ENCODE assay signal across 19 cellular contexts in the genomic region with DNA sequence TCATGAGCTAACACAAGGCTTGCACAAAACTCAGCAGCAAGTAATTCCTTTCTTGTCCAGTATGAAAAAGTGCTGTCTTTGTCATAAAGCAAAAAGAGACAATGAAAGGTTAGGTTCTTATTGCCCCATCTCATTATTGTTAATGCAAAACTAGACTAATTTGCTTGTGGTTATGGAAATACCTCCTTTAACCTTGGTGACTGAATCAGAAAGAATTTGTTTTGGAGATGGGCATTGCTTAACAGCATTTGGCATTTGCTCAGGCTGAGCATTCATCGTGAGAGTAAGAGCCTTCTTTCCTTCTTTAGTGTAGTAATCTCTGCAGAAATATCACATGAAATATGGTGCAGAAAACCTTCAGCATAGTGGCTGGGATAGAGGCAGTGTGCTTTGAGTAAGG.
DNase-seq lines count a peak whose midpoint lies in the region; ATAC-seq and TF ChIP-seq lines count a peak whose summit lies in the region.
"Had no signal": no experiment of that assay in that cellular context is flagged by ENCODE, and none has a peak within 500 bp of the region (broad histone marks: within the 10 kb centered on the region; RNA-seq: fewer than 3 reads in every experiment).

No MANE protein-coding gene starts in this region.

- H3K27ac ChIP-seq in lung (ENCODE audit: low read depth in 1 of 2, low read length in 1 of 2), result no peak overlapping the region
- no peak overlapping the region for H3K27ac ChIP-seq in gastroesophageal sphincter
- H3K27ac ChIP-seq: thoracic aorta had no signal

- TF ChIP-seq CTCF in epithelial cell of esophagus (IDR thresholded peaks at IDR 0.05; ENCODE audit: insufficient read depth, low read depth, low read length, missing control alignments) (no peak), lung (IDR thresholded peaks at IDR 0.05; ENCODE audit: control extremely low read depth, extremely low read depth) (no peak), gastroesophageal sphincter (IDR thresholded peaks at IDR 0.05) (no peak), GM13977 (IDR thresholded peaks at IDR 0.05; ENCODE audit: extremely low read depth, insufficient read depth, missing control alignments) (no peak)

- DNase-seq in AG08396 (ENCODE audit: low spot score) (peak; percentile 4), MG63 (peak; percentile 8), epithelial cell of esophagus (ENCODE audit: low read depth) (peak; percentile 11), lung (ENCODE audit: low spot score) (no peak), GM13977 (ENCODE audit: low spot score) (no peak)
- no peak for DNase-seq in activated CD4-positive, alpha-beta T cell treated with anti-CD3 and anti-CD28 coated beads, Interleukin-2, amount 50 U/mL, for 48 hours
- DNase-seq: activated B cell treated with CpG ODN at 0.5 μM for 24 hours; activated CD8-positive, alpha-beta memory T cell treated with anti-CD3 and anti-CD28 coated beads, Interleukin-2, amount 50 U/mL, for 4 hours; activated naive CD4-positive, alpha-beta T cell treated with anti-CD3 and anti-CD28 coated beads, Interleukin-2, amount 10 ng/mL, durations not matched to agents 7 days and 5 days; AML-193; central memory CD4-positive, alpha-beta T cell; DMS 273 treated with DMSO at 0.1 percent for 48 hours; hippocampal formation; NCI-H2107; RPMI8226; stimulated activated CD4-positive, alpha-beta T cell treated with anti-CD3 and anti-CD28 coated beads, Interleukin-1b, Interleukin-23, amount 100 ng/mL, for 48 hours had no signal

- H3K27me3 ChIP-seq in MG63 (no peaks in the 10 kb centered on the region), lung (ENCODE audit: control insufficient read depth, insufficient read depth) (no peaks in the 10 kb centered on the region), gastroesophageal sphincter (no peaks in the 10 kb centered on the region)

- H3K4me1 ChIP-seq in lung (ENCODE audit: control insufficient read depth in 2 of 2, insufficient read depth in 2 of 2, low read length in 2 of 2) (no peaks in the 10 kb centered on the region), gastroesophageal sphincter (no peaks in the 10 kb centered on the region)

- no peak for TF ChIP-seq EP300 in gastroesophageal sphincter (IDR thresholded peaks at IDR 0.05)

- in situ Hi-C loops in GM13977 (cut with MboI; ENCODE audit: low pct_unique_long_range_greater_than_20kb, low sequenced_read_pairs, unreplicated experiment), result no loop called here

- WGBS in lung, 2 donors, result 52 to 76% methylated on average over 1 of the region's 1 CpG
- WGBS in gastroesophageal sphincter (ENCODE audit: low coverage in 1 of 2), 2 donors, result 20 to 40% methylated on average over 1 of the region's 1 CpG

- peak; percentile 77 for ATAC-seq in lung (ENCODE audit: insufficient read depth, low FRiP score)
- ATAC-seq in gastroesophageal sphincter, result no peak
- no peak for ATAC-seq in HG02938 (IDR thresholded peaks at IDR 0.05; ENCODE audit: unreplicated experiment)

- H3K9me3 ChIP-seq in MG63 (no peaks in the 10 kb centered on the region), lung (ENCODE audit: control insufficient read depth in 2 of 2, insufficient read depth in 1 of 2, low read length in 1 of 2) (peaks cover 0 to 2% of the 10 kb centered on the region in 2 donors), gastroesophageal sphincter (no peaks in the 10 kb centered on the region)
- H3K9me3 ChIP-seq: thoracic aorta had no signal

- TF ChIP-seq POLR2A in gastroesophageal sphincter (IDR thresholded peaks at IDR 0.05), result no peak

- H3K36me3 ChIP-seq in MG63, result no peaks in the 10 kb centered on the region
- H3K36me3 ChIP-seq in lung (ENCODE audit: control insufficient read depth in 2 of 2, insufficient read depth in 2 of 2, low read length in 2 of 2), result no peaks in the 10 kb centered on the region
- H3K36me3 ChIP-seq in gastroesophageal sphincter, result no peaks in the 10 kb centered on the region
- H3K36me3 ChIP-seq: thoracic aorta had no signal

- H3K4me3 ChIP-seq in MG63 (no peak overlapping the region), epithelial cell of esophagus (ENCODE audit: low read length) (no peak overlapping the region), lung (no peak overlapping the region), gastroesophageal sphincter (no peak overlapping the region)
- H3K4me3 ChIP-seq: thoracic aorta had no signal

Comparison
In these comparisons a context has a peak if more than half of its experiments do, and no peak if none do; other contexts are left out.
1. DNase-seq: peak in AG08396 (single experiment), MG63 (single experiment) and epithelial cell of esophagus (single experiment); none in lung (single experiment), activated CD4-positive, alpha-beta T cell treated with anti-CD3 and anti-CD28 coated beads, Interleukin-2, amount 50 U/mL, for 48 hours (0 of 2) and GM13977 (single experiment).